In genomic region chr6:43043310-43043709, GRCh38 we compare ENCODE assay signal across 19 cellular contexts. TPM values are rescaled to one million over a fixed set of nuclear protein-coding genes. Genes with fewer than 3 reads are reported as not detected.
DNase-seq lines count a peak whose midpoint lies in the region; FAIRE-seq and TF ChIP-seq lines count a peak whose summit lies in the region.
"Had no signal": no experiment of that assay in that cellular context is flagged by ENCODE, and none has a peak within 500 bp of the region (broad histone marks: within the 10 kb centered on the region; RNA-seq: fewer than 3 reads in every experiment).

No MANE protein-coding gene starts in this region.

- H3K4me1 ChIP-seq in H9 (ENCODE audit: insufficient read depth, low read length) (no peaks in the 10 kb centered on the region), HEK293 (ENCODE audit: control insufficient read depth, insufficient read depth, low read length) (no peaks in the 10 kb centered on the region), trophoblast cell (ENCODE audit: control insufficient read depth in 1 of 2, insufficient read depth in 2 of 2, low read length in 2 of 2) (no peaks in the 10 kb centered on the region)
- H3K4me1 ChIP-seq: BLaER1, Caco-2, HAP-1 had no signal

- H3K18ac ChIP-seq in H9 (ENCODE audit: insufficient read length, low read depth, low read length) (no peak overlapping the region), trophoblast cell (ENCODE audit: low read length) (no peak overlapping the region)

- H4K12ac ChIP-seq in trophoblast cell (ENCODE audit: low read depth, low read length) = peak overlapping the region; percentile 37

- H3K4ac ChIP-seq in H9 (ENCODE audit: low read depth, low read length) (no peak overlapping the region), trophoblast cell (ENCODE audit: low read depth, low read length) (no peak overlapping the region)

- no peaks in the 10 kb centered on the region for H3K27me3 Mint-ChIP-seq in H9 (ENCODE audit: low read depth)
- no peaks in the 10 kb centered on the region for H3K27me3 Mint-ChIP-seq in activated T-helper 1 cell treated with anti-CD3 and anti-CD28 coated beads, Interleukin-12 subunit alpha, Interleukin-12 subunit beta, Interleukin-2, Interleukin-4 antibody, amounts not matched to agents 30 ng/mL and 10 ng/mL and 1 ng/mL, durations not matched to agents 14 hours and 24 hours and 36 hours (ENCODE audit: insufficient read depth)
- H3K27me3 Mint-ChIP-seq: B cell; CD4-positive, CD25-positive, alpha-beta regulatory T cell had no signal

- no peaks in the 10 kb centered on the region; a peak in 2 of 5 replicates for H3K9me3 Mint-ChIP-seq in H9
- no peaks in the 10 kb centered on the region for H3K9me3 Mint-ChIP-seq in activated T-helper 1 cell treated with anti-CD3 and anti-CD28 coated beads, Interleukin-12 subunit alpha, Interleukin-12 subunit beta, Interleukin-2, Interleukin-4 antibody, amounts not matched to agents 30 ng/mL and 10 ng/mL and 1 ng/mL, durations not matched to agents 14 hours and 24 hours and 36 hours
- H3K9me3 Mint-ChIP-seq: CD4-positive, CD25-positive, alpha-beta regulatory T cell; CD8-positive, alpha-beta T cell; GM23338 had no signal

- no peaks in the 10 kb centered on the region for H3K79me2 ChIP-seq in H9 (ENCODE audit: insufficient read depth, low read length)
- H3K79me2 ChIP-seq in trophoblast cell (ENCODE audit: control insufficient read depth, insufficient read depth, low read length, poor library complexity) = no peaks in the 10 kb centered on the region

- no peak for FAIRE-seq in urothelium cell line (lab: Jason Lieb, UNC)
- FAIRE-seq: G401.6, GM12892 had no signal

- H3K14ac ChIP-seq in H9 (ENCODE audit: insufficient read depth, low read length) = no peak overlapping the region
- no peak overlapping the region for H3K14ac ChIP-seq in trophoblast cell (ENCODE audit: low read length)

- no peak overlapping the region for H3K4me3 ChIP-seq in HEK293 (ENCODE audit: low read depth, low read length)
- H3K4me3 ChIP-seq in trophoblast cell (ENCODE audit: low read depth, low read length) = no peak overlapping the region
- H3K4me3 ChIP-seq: BLaER1, GM23338, HAP-1 had no signal

- H3K9me3 ChIP-seq in H9 (ENCODE audit: control insufficient read depth, low read depth, low read length) (no peaks in the 10 kb centered on the region), HEK293 (ENCODE audit: control insufficient read depth, insufficient read depth, low read depth, low read length) (no peaks in the 10 kb centered on the region), trophoblast cell (ENCODE audit: insufficient read depth, low read depth, low read length) (no peaks in the 10 kb centered on the region)
- H3K9me3 ChIP-seq: BLaER1, Caco-2, HAP-1 had no signal

- no peak overlapping the region for H2AFZ ChIP-seq in H9 (ENCODE audit: low read length)
- H2AFZ ChIP-seq in trophoblast cell (ENCODE audit: insufficient read depth, low read length, poor library complexity) = no peak overlapping the region
- H2AFZ ChIP-seq: GM23338 had no signal

- H2BK15ac ChIP-seq in H9 (ENCODE audit: low read depth, low read length) = no peak overlapping the region

- H3T11ph ChIP-seq in H9 (ENCODE audit: low read length) = no peak overlapping the region

- H3K23me2 ChIP-seq in H9 (ENCODE audit: insufficient read length, low read depth, low read length, poor library complexity, severe bottlenecking) = no peaks in the 10 kb centered on the region

- no peak for TF ChIP-seq CTCF in H9 (conservative IDR thresholded peaks at IDR 0.05)
- no peak for TF ChIP-seq CTCF in HEK293 (tag by site-specific recombination; IDR thresholded peaks at IDR 0.05)

- no peak overlapping the region for H3K56ac ChIP-seq in H9 (ENCODE audit: insufficient read length, low read depth, low read length)

- peak; percentile 19 for DNase-seq in H9
- no peak for DNase-seq in activated T-helper 1 cell treated with anti-CD3 and anti-CD28 coated beads, Interleukin-12 subunit alpha, Interleukin-12 subunit beta, Interleukin-2, Interleukin-4 antibody, amounts not matched to agents 30 ng/mL and 10 ng/mL and 1 ng/mL, durations not matched to agents 14 hours and 24 hours and 36 hours (ENCODE audit: low spot score)
- no peak for DNase-seq in trophoblast cell
- DNase-seq in NCI-H1092 (lab: John Stamatoyannopoulos, UW) = no peak
- DNase-seq in RPMI8226 = no peak
- DNase-seq in urothelium cell line (ENCODE audit: low spot score) = no peak
- DNase-seq: Caco-2; CD4-positive, CD25-positive, alpha-beta regulatory T cell; CD8-positive, alpha-beta T cell; DMS153; DND-41 had no signal

- no peak overlapping the region for H2BK12ac ChIP-seq in H9 (ENCODE audit: insufficient read length, low read depth, low read length)
- H2BK12ac ChIP-seq in trophoblast cell (ENCODE audit: low read length) = no peak overlapping the region

- H2BK5ac ChIP-seq in H9 (ENCODE audit: insufficient read length, low read length) (no peak overlapping the region), trophoblast cell (ENCODE audit: low read depth, low read length, poor library complexity) (no peak overlapping the region)

- H3K36me3 ChIP-seq in HEK293 (ENCODE audit: control insufficient read depth in 2 of 2, insufficient read depth in 1 of 2, low read length in 2 of 2) (peaks cover 25 to 86% of the 10 kb centered on the region in 2 experiments), trophoblast cell (ENCODE audit: control insufficient read depth in 1 of 2, insufficient read depth in 2 of 2, low read length in 2 of 2) (peaks cover 77 to 78% of the 10 kb centered on the region in 2 experiments)

- H4K8ac ChIP-seq in H9 (replicated peaks; ENCODE audit: insufficient read length, low read depth, low read length) (no peak overlapping the region), trophoblast cell (ENCODE audit: low read depth, low read length) (no peak overlapping the region)

- H3K4me1 Mint-ChIP-seq in H9 = no peaks in the 10 kb centered on the region
- H3K4me1 Mint-ChIP-seq in activated T-helper 1 cell treated with anti-CD3 and anti-CD28 coated beads, Interleukin-12 subunit alpha, Interleukin-12 subunit beta, Interleukin-2, Interleukin-4 antibody, amounts not matched to agents 30 ng/mL and 10 ng/mL and 1 ng/mL, durations not matched to agents 14 hours and 24 hours and 36 hours (ENCODE audit: low read depth) = no peaks in the 10 kb centered on the region
- H3K4me1 Mint-ChIP-seq: B cell, GM23338 had no signal

- POLR2A ChIA-PET in HEK293 (lab: Yijun Ruan, JAX) = interaction anchor here (1.0 to 4.2 kb wide), 2 partner anchors 10 to 15 kb away, joined by 3 to 17 read pairs; partner anchors contain the start of gene CUL7

- no peak overlapping the region for H3K4me3 Mint-ChIP-seq in H9
- no peak overlapping the region for H3K4me3 Mint-ChIP-seq in activated T-helper 1 cell treated with anti-CD3 and anti-CD28 coated beads, Interleukin-12 subunit alpha, Interleukin-12 subunit beta, Interleukin-2, Interleukin-4 antibody, amounts not matched to agents 30 ng/mL and 10 ng/mL and 1 ng/mL, durations not matched to agents 14 hours and 24 hours and 36 hours
- H3K4me3 Mint-ChIP-seq: B cell; CD4-positive, CD25-positive, alpha-beta regulatory T cell; CD8-positive, alpha-beta T cell; GM23338 had no signal

- no peaks in the 10 kb centered on the region for H3K79me1 ChIP-seq in H9 (ENCODE audit: insufficient read depth, low read depth, low read length, poor library complexity, severe bottlenecking)
- H3K79me1 ChIP-seq in trophoblast cell (ENCODE audit: low read length) = no peaks in the 10 kb centered on the region

- H4K5ac ChIP-seq in H9 (ENCODE audit: insufficient read length, low read depth, low read length) = no peak overlapping the region

- no peaks in the 10 kb centered on the region for H4K20me1 ChIP-seq in H9 (ENCODE audit: control insufficient read depth, insufficient read depth, insufficient read length)
- H4K20me1 ChIP-seq: BLaER1 had no signal

- H3K23ac ChIP-seq in H9 (ENCODE audit: insufficient read length, low read depth, low read length) (no peak overlapping the region), trophoblast cell (ENCODE audit: low read length) (no peak overlapping the region)

- H2BK120ac ChIP-seq in H9 (ENCODE audit: low read depth, low read length, poor library complexity, severe bottlenecking) = no peak overlapping the region
- no peak overlapping the region for H2BK120ac ChIP-seq in trophoblast cell (ENCODE audit: insufficient read depth, low read length, poor library complexity)

- no peak overlapping the region; a peak in 2 of 7 replicates for H3K27ac Mint-ChIP-seq in H9
- H3K27ac Mint-ChIP-seq in activated T-helper 1 cell treated with anti-CD3 and anti-CD28 coated beads, Interleukin-12 subunit alpha, Interleukin-12 subunit beta, Interleukin-2, Interleukin-4 antibody, amounts not matched to agents 30 ng/mL and 10 ng/mL and 1 ng/mL, durations not matched to agents 14 hours and 24 hours and 36 hours = peak overlapping the region; percentile 29
- H3K27ac Mint-ChIP-seq: B cell; CD8-positive, alpha-beta T cell; GM23338 had no signal

- H3K27ac ChIP-seq in H9 (ENCODE audit: insufficient read length, low read depth, low read length) = no peak overlapping the region
- no peak overlapping the region for H3K27ac ChIP-seq in HEK293 (ENCODE audit: extremely low read depth, low read depth, low read length)
- H3K27ac ChIP-seq in trophoblast cell (ENCODE audit: low read depth, low read length) = no peak overlapping the region
- H3K27ac ChIP-seq: BLaER1, C4-2B had no signal

- H3K27me3 ChIP-seq in H9 (ENCODE audit: insufficient read depth, low read length) = no peaks in the 10 kb centered on the region
- H3K27me3 ChIP-seq in trophoblast cell (ENCODE audit: insufficient read depth, low read length) = no peaks in the 10 kb centered on the region
- H3K27me3 ChIP-seq: BLaER1 had no signal

- CTCF ChIA-PET in HEK293 (lab: Yijun Ruan, JAX) = interaction anchor here (0.8 to 1.5 kb wide), 2 partner anchors 101 to 127 kb away, joined by 3 read pairs; no protein-coding TSS in a partner anchor

- peaks cover 23 to 82% (median 81%) of the 10 kb centered on the region in 3 experiments for H3K36me3 Mint-ChIP-seq in H9 (ENCODE audit: insufficient read depth in 1 of 3, low read depth in 3 of 3)
- H3K36me3 Mint-ChIP-seq in activated T-helper 1 cell treated with anti-CD3 and anti-CD28 coated beads, Interleukin-12 subunit alpha, Interleukin-12 subunit beta, Interleukin-2, Interleukin-4 antibody, amounts not matched to agents 30 ng/mL and 10 ng/mL and 1 ng/mL, durations not matched to agents 14 hours and 24 hours and 36 hours (ENCODE audit: low read depth) = peaks cover 22% of the 10 kb centered on the region

- H3K4me2 ChIP-seq in H9 (ENCODE audit: insufficient read depth, insufficient read length, low read length) (no peak overlapping the region), trophoblast cell (ENCODE audit: low read length) (no peak overlapping the region)
- H3K4me2 ChIP-seq: BLaER1, GM23338 had no signal

- H3K9ac ChIP-seq in H9 (ENCODE audit: extremely low read depth, insufficient read length, low read length) = no peak overlapping the region
- no peak overlapping the region for H3K9ac ChIP-seq in trophoblast cell (ENCODE audit: low read length)
- H3K9ac ChIP-seq: BLaER1 had no signal

- H2BK20ac ChIP-seq in H9 (ENCODE audit: low read depth, low read length, poor library complexity, severe bottlenecking) = no peak overlapping the region

- no CpG with 5 or more reads among the region's 9 CpGs for WGBS in H9 (ENCODE audit: extremely low coverage, insufficient read length, low lambda C conversion rate)
- WGBS in trophoblast cell (ENCODE audit: extremely low coverage, insufficient coverage, insufficient read length) = no CpG with 5 or more reads among the region's 9 CpGs

- H4K91ac ChIP-seq in H9 (ENCODE audit: insufficient read length, low read depth, low read length) (no peak overlapping the region), trophoblast cell (ENCODE audit: low read depth, low read length) (no peak overlapping the region)

- H2AK5ac ChIP-seq in H9 (ENCODE audit: insufficient read length, low read length) = no peak overlapping the region
- no peak overlapping the region for H2AK5ac ChIP-seq in trophoblast cell (ENCODE audit: low read length)

- intact Hi-C loops in activated T-helper 1 cell treated with anti-CD3 and anti-CD28 coated beads, Interleukin-12 subunit alpha, Interleukin-12 subunit beta, Interleukin-2, Interleukin-4 antibody, amounts not matched to agents 30 ng/mL and 10 ng/mL and 1 ng/mL, durations not matched to agents 14 hours and 24 hours and 36 hours (cut with micrococcal nuclease) = no loop called here

RNA-seq across cellular contexts. Expression of gene CUL7, which starts 10.3 kb away (rescaled TPM):
- total RNA-seq in H9 (2021) = 23.5 and 24.5 TPM in 2 replicates
- total RNA-seq in activated T-helper 1 cell treated with anti-CD3 and anti-CD28 coated beads, Interleukin-12 subunit alpha, Interleukin-12 subunit beta, Interleukin-2, Interleukin-4 antibody, amounts not matched to agents 30 ng/mL and 10 ng/mL and 1 ng/mL, durations not matched to agents 14 hours and 24 hours and 36 hours = 20.1 and 23.2 TPM in 2 replicates
- 22.6 and 22.9 TPM in 2 replicates for polyA plus RNA-seq in trophoblast cell (2013)

RNA-seq across cellular contexts. Expression of gene MRPL2, which starts 15.9 kb away (rescaled TPM):
- total RNA-seq in H9 (2021) = 71.9 and 74.4 TPM in 2 replicates
- total RNA-seq in activated T-helper 1 cell treated with anti-CD3 and anti-CD28 coated beads, Interleukin-12 subunit alpha, Interleukin-12 subunit beta, Interleukin-2, Interleukin-4 antibody, amounts not matched to agents 30 ng/mL and 10 ng/mL and 1 ng/mL, durations not matched to agents 14 hours and 24 hours and 36 hours = 89.6 and 97.4 TPM in 2 replicates
- 47.4 and 49.7 TPM in 2 replicates for polyA plus RNA-seq in trophoblast cell (2013)

RNA-seq across cellular contexts. Expression of gene KLC4, which starts 16.1 kb away (rescaled TPM):
- total RNA-seq in H9 (2021) = 29.7 TPM in 2 replicates
- total RNA-seq in activated T-helper 1 cell treated with anti-CD3 and anti-CD28 coated beads, Interleukin-12 subunit alpha, Interleukin-12 subunit beta, Interleukin-2, Interleukin-4 antibody, amounts not matched to agents 30 ng/mL and 10 ng/mL and 1 ng/mL, durations not matched to agents 14 hours and 24 hours and 36 hours = 12.7 and 13.7 TPM in 2 replicates
- 22.8 and 23.4 TPM in 2 replicates for polyA plus RNA-seq in trophoblast cell (2013)

RNA-seq across cellular contexts. Expression of gene RRP36, which starts 21.9 kb away (rescaled TPM):
- 117 and 121 TPM in 2 replicates for total RNA-seq in H9 (2021)
- 86.1 and 89.9 TPM in 2 replicates for total RNA-seq in activated T-helper 1 cell treated with anti-CD3 and anti-CD28 coated beads, Interleukin-12 subunit alpha, Interleukin-12 subunit beta, Interleukin-2, Interleukin-4 antibody, amounts not matched to agents 30 ng/mL and 10 ng/mL and 1 ng/mL, durations not matched to agents 14 hours and 24 hours and 36 hours
- 81.7 and 88.1 TPM in 2 replicates for polyA plus RNA-seq in trophoblast cell (2013)

RNA-seq across cellular contexts. Expression of gene KLHDC3, which starts 29.3 kb away (rescaled TPM):
- total RNA-seq in H9 (2021) = 146 TPM in 2 replicates
- 76.6 and 77.0 TPM in 2 replicates for total RNA-seq in activated T-helper 1 cell treated with anti-CD3 and anti-CD28 coated beads, Interleukin-12 subunit alpha, Interleukin-12 subunit beta, Interleukin-2, Interleukin-4 antibody, amounts not matched to agents 30 ng/mL and 10 ng/mL and 1 ng/mL, durations not matched to agents 14 hours and 24 hours and 36 hours
- polyA plus RNA-seq in trophoblast cell (2013) = 63.6 and 64.5 TPM in 2 replicates
